Comparison of ENCODE assay signal across 1 cellular context in genomic region chr19:47145639-47146486, GRCh38.
TF ChIP-seq lines count a peak whose summit lies in the region.

No MANE protein-coding gene starts in this region.

TF ChIP-seq in GM23338, 12 proteins besides CTCF, POLR2A, EP300 and RAD21 (continued from another document):
- TF ChIP-seq ETS1 (IDR thresholded peaks at IDR 0.05): no peak
- no peak for TF ChIP-seq ZNF462 (CRISPR knock-in tag; IDR thresholded peaks at IDR 0.05)
- TF ChIP-seq ZNF331 (CRISPR knock-in tag; IDR thresholded peaks at IDR 0.05; ENCODE audit: low read depth): no peak
- no peak for TF ChIP-seq EZH2phosphoT487 (IDR thresholded peaks at IDR 0.05; ENCODE audit: unreplicated experiment)
- TF ChIP-seq NANOG (IDR thresholded peaks at IDR 0.05; ENCODE audit: borderline replicate concordance): no peak
- no peak for TF ChIP-seq POLR2AphosphoS5 (IDR thresholded peaks at IDR 0.05; ENCODE audit: low read depth)
- no peak for TF ChIP-seq REST (IDR thresholded peaks at IDR 0.05; ENCODE audit: unreplicated experiment)
- TF ChIP-seq JUNB (IDR thresholded peaks at IDR 0.05; ENCODE audit: unreplicated experiment): no peak
- TF ChIP-seq STAT1 (IDR thresholded peaks at IDR 0.05; ENCODE audit: unreplicated experiment): no peak
- no peak for TF ChIP-seq EZH2 (IDR thresholded peaks at IDR 0.05; ENCODE audit: low read depth, unreplicated experiment)
- TF ChIP-seq ZNF114 (CRISPR knock-in tag; IDR thresholded peaks at IDR 0.05): no peak
